Comparison of ENCODE assay signal across 22 cellular contexts in genomic region chr10:48690791-48691660, GRCh38. TPM values are rescaled to one million over a fixed set of nuclear protein-coding genes. Genes with fewer than 3 reads are reported as not detected.
"Had no signal": no experiment of that assay in that cellular context is flagged by ENCODE, and none has a peak within 500 bp of the region (broad histone marks: within the 10 kb centered on the region; RNA-seq: fewer than 3 reads in every experiment).

No MANE protein-coding gene starts in this region.

- H3K27ac Mint-ChIP-seq: activated CD4-positive, alpha-beta T cell treated with anti-CD3 and anti-CD28 coated beads for 36 hours; activated naive CD8-positive, alpha-beta T cell treated with anti-CD3 and anti-CD28 coated beads for 36 hours; activated T-cell treated with anti-CD3 and anti-CD28 coated beads, Interleukin-2, amount 50 U/mL, for 24 hours; activated T-helper 2 cell treated with anti-CD3 and anti-CD28 coated beads, Interferon-gamma antibody, Interleukin-2, Interleukin-4, amounts not matched to agents 10 μg/mL and 5 μg/mL and 100 μg/mL, durations not matched to agents 14 hours and 24 hours and 36 hours; natural killer cell had no signal

- DNase-seq: activated CD4-positive, alpha-beta T cell treated with anti-CD3 and anti-CD28 coated beads for 36 hours; activated CD4-positive, alpha-beta T cell treated with anti-CD3 and anti-CD28 coated beads, Interleukin-2, amount 50 U/mL, for 4 hours; activated CD8-positive, alpha-beta memory T cell treated with anti-CD3 and anti-CD28 coated beads for 24 hours; activated CD8-positive, alpha-beta memory T cell treated with anti-CD3 and anti-CD28 coated beads, Interleukin-2, amount 50 U/mL, for 4 hours; activated naive CD4-positive, alpha-beta T cell treated with Interleukin-2 at 50 U/mL for 16 hours; activated naive CD8-positive, alpha-beta T cell treated with anti-CD3 and anti-CD28 coated beads for 36 hours; activated T-cell treated with anti-CD3 and anti-CD28 coated beads, Interleukin-2, amount 50 U/mL, for 24 hours; amniotic stem cell; lower lobe of right lung; natural killer cell; right cardiac atrium; stimulated activated CD4-positive, alpha-beta T cell treated with anti-CD3 and anti-CD28 coated beads, Interleukin-12 subunit alpha, Interleukin-12 subunit beta, amount 100 ng/mL, for 4 hours; stimulated activated CD4-positive, alpha-beta T cell treated with anti-CD3 and anti-CD28 coated beads, Interleukin-4, amount 100 ng/mL, for 4 hours; stomach; T-helper 9 cell; transverse colon; uterus had no signal

- H3K36me3 Mint-ChIP-seq: activated naive CD8-positive, alpha-beta T cell treated with anti-CD3 and anti-CD28 coated beads for 36 hours; natural killer cell had no signal

- H3K4me3 Mint-ChIP-seq: activated CD4-positive, alpha-beta T cell treated with anti-CD3 and anti-CD28 coated beads for 36 hours; activated naive CD8-positive, alpha-beta T cell treated with anti-CD3 and anti-CD28 coated beads for 36 hours; activated T-cell treated with anti-CD3 and anti-CD28 coated beads, Interleukin-2, amount 50 U/mL, for 24 hours; central memory CD8-positive, alpha-beta T cell; natural killer cell had no signal

- H3K9me3 Mint-ChIP-seq: activated naive CD8-positive, alpha-beta T cell treated with anti-CD3 and anti-CD28 coated beads for 36 hours; activated T-cell treated with anti-CD3 and anti-CD28 coated beads, Interleukin-2, amount 50 U/mL, for 24 hours; activated T-helper 2 cell treated with anti-CD3 and anti-CD28 coated beads, Interferon-gamma antibody, Interleukin-2, Interleukin-4, amounts not matched to agents 10 μg/mL and 5 μg/mL and 100 μg/mL, durations not matched to agents 14 hours and 24 hours and 36 hours; central memory CD8-positive, alpha-beta T cell; natural killer cell had no signal

- ATAC-seq: activated CD4-positive, alpha-beta T cell treated with anti-CD3 and anti-CD28 coated beads for 36 hours; left lobe of liver; lower lobe of right lung; natural killer cell; right cardiac atrium had no signal

- H3K4me1 Mint-ChIP-seq: activated CD4-positive, alpha-beta T cell treated with anti-CD3 and anti-CD28 coated beads for 36 hours; activated naive CD8-positive, alpha-beta T cell treated with anti-CD3 and anti-CD28 coated beads for 36 hours; central memory CD8-positive, alpha-beta T cell; natural killer cell had no signal

RNA-seq across cellular contexts. Expression of gene WDFY4, which starts 6.4 kb away (rescaled TPM):
- total RNA-seq: fibroblast of villous mesenchyme, kidney epithelial cell had no signal
